1 cellular context compared by ENCODE assay signal in the genomic region with DNA sequence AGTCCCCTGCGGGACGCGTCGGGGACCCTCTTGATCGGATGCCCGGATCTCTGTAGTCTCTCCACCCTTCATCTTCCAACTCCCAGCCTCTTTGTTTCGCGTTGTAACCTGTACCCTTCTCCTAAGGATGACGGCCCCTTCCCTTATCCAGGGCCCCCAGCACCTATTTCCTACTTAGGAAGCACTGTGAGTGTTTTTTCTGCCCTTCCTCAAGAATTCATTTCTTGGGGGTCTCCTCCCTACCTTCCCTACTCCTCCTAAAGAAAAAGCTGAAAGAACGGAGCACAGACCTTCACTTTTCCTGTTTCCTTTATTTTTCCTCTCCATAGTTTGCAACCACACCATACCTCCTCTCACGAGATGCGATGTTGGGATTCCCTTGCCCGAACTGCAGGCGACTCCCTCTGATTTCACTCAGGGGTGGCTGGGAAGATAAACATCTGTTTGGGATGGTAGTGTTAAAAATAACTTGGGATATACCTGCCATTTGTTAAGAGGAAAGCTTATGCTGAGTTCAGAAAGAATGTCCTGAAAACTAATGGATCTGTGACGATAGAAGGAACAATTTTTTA.
TF ChIP-seq lines count a peak whose summit lies in the region.

No MANE protein-coding gene starts in this region.

TF ChIP-seq in IMR-90, 13 proteins besides CTCF, POLR2A, EP300 and RAD21:
- TF ChIP-seq MXI1 (IDR thresholded peaks at IDR 0.05; ENCODE audit: borderline replicate concordance, low read depth, low read length) (no peak), MAZ (IDR thresholded peaks at IDR 0.05; ENCODE audit: borderline replicate concordance, low read depth, low read length) (no peak), RCOR1 (IDR thresholded peaks at IDR 0.05; ENCODE audit: insufficient replicate concordance, low read length) (no peak)
TF ChIP-seq in IMR-90: peak in this region for 0.
